Comparison of ENCODE assay signal across 8 cellular contexts in genomic region chr19:12737666-12738351, GRCh38. TPM values are rescaled to one million over a fixed set of nuclear protein-coding genes. Genes with fewer than 3 reads are reported as not detected.
DNase-seq lines count a peak whose midpoint lies in the region; ATAC-seq and TF ChIP-seq lines count a peak whose summit lies in the region.

No MANE protein-coding gene starts in this region.

- H3K4me2 ChIP-seq in MM.1S (ENCODE audit: low read depth, low read length), result peak overlapping the region; percentile 81

- POLR2A ChIA-PET in naive thymus-derived CD4-positive, alpha-beta T cell (lab: Charles Lee), result interaction anchor here (0.7 to 8.5 kb wide), 14 partner anchors 9 to 219 kb away, joined by 3 to 129 read pairs (median 4); partner anchors contain the start of genes DHPS, GADD45GIP1, JUNB and KLF1

- H3K4me1 ChIP-seq in MM.1S (ENCODE audit: low read length), result peaks cover 16% of the 10 kb centered on the region
- H3K4me1 ChIP-seq in naive thymus-derived CD4-positive, alpha-beta T cell (ENCODE audit: control insufficient read depth in 2 of 2, insufficient read depth in 2 of 2, low read length in 2 of 2), result peaks cover 21 to 24% of the 10 kb centered on the region in 2 donors

- ATAC-seq in naive thymus-derived CD4-positive, alpha-beta T cell, result no peak
- no peak for ATAC-seq in GM19328 (IDR thresholded peaks at IDR 0.05; ENCODE audit: unreplicated experiment)

- H3F3A ChIP-seq in MM.1S (ENCODE audit: insufficient read depth, low read length), result peaks cover 3% of the 10 kb centered on the region; the same call in 1 of the 2 replicates

- TF ChIP-seq CTCF in AG09309 (IDR thresholded peaks at IDR 0.05; ENCODE audit: control insufficient read depth, insufficient read depth, low read depth, low read length, missing control alignments) (no peak), MM.1S (IDR thresholded peaks at IDR 0.05; ENCODE audit: low read length) (no peak), dorsolateral prefrontal cortex (IDR thresholded peaks at IDR 0.05 in 54 of 56, conservative IDR thresholded peaks at IDR 0.05 in 2 of 56; ENCODE audit: low read depth in 1 of 56, partially characterized antibody in 56 of 56) (no peak)

- peak overlapping the region; percentile 97 for H3K4me3 ChIP-seq in AG09309 (ENCODE audit: control insufficient read depth, low read depth, low read length)
- peak overlapping the region; percentile 86 for H3K4me3 ChIP-seq in MM.1S (ENCODE audit: low read length)
- peak overlapping the region; percentile 60 to 99 (median 88) for H3K4me3 ChIP-seq in dorsolateral prefrontal cortex
- peak overlapping the region; percentile 76 for H3K4me3 ChIP-seq in naive thymus-derived CD4-positive, alpha-beta T cell (ENCODE audit: low read length)

- DNase-seq in AG09309 (ENCODE audit: low read depth) (no peak), MM.1S (no peak), dorsolateral prefrontal cortex (no peak), ureter (ENCODE audit: low spot score) (no peak)
- DNase-seq in naive thymus-derived CD4-positive, alpha-beta T cell, result peak in 1 of 9 donors; percentile 22
- no peak for DNase-seq in stimulated activated CD4-positive, alpha-beta T cell treated with anti-CD3 and anti-CD28 coated beads, Interleukin-12 subunit alpha, Interleukin-12 subunit beta, amount 100 ng/mL, for 4 hours
- no peak for DNase-seq in stimulated activated CD4-positive, alpha-beta T cell treated with anti-CD3 and anti-CD28 coated beads, Interleukin-1b, Interleukin-23, amount 100 ng/mL, for 48 hours

- peaks cover 3 to 13% (median 7%) of the 10 kb centered on the region in 5 donors for H3K36me3 Mint-ChIP-seq in naive thymus-derived CD4-positive, alpha-beta T cell

- peak overlapping the region; percentile 69; the same call in 1 of the 2 replicates for H3K27ac ChIP-seq in MM.1S (ENCODE audit: low read length)
- peak overlapping the region; percentile 85 to 100 (median 99) for H3K27ac ChIP-seq in dorsolateral prefrontal cortex
- peak overlapping the region; percentile 93 for H3K27ac ChIP-seq in naive thymus-derived CD4-positive, alpha-beta T cell (ENCODE audit: low read depth, low read length)

- peaks cover 23 to 39% (median 34%) of the 10 kb centered on the region in 7 donors for H3K4me1 Mint-ChIP-seq in naive thymus-derived CD4-positive, alpha-beta T cell

- H3K27ac Mint-ChIP-seq in naive thymus-derived CD4-positive, alpha-beta T cell, result peak overlapping the region; percentile 90 to 99 (median 97)

- H3K27me3 ChIP-seq in MM.1S (replicated peaks; ENCODE audit: insufficient read depth, low read length) (no peaks in the 10 kb centered on the region), dorsolateral prefrontal cortex (no peaks in the 10 kb centered on the region)
- no peaks in the 10 kb centered on the region for H3K27me3 ChIP-seq in naive thymus-derived CD4-positive, alpha-beta T cell (ENCODE audit: control insufficient read depth in 2 of 2, insufficient read depth in 2 of 2, low read length in 2 of 2)

- peaks cover 4% of the 10 kb centered on the region; the same call in 1 of the 2 replicates for H4K20me1 ChIP-seq in MM.1S (ENCODE audit: insufficient read depth, low read length)

- H3K9me3 ChIP-seq in MM.1S (replicated peaks; ENCODE audit: insufficient read depth, low read length), result no peaks in the 10 kb centered on the region
- H3K9me3 ChIP-seq in naive thymus-derived CD4-positive, alpha-beta T cell (ENCODE audit: control insufficient read depth in 2 of 3, low read length in 3 of 3), result no peaks in the 10 kb centered on the region

- no peaks in the 10 kb centered on the region for H3K9me2 ChIP-seq in MM.1S (replicated peaks; ENCODE audit: insufficient read depth, low read length)

- peak overlapping the region; percentile 96 to 100 (median 99) for H3K4me3 Mint-ChIP-seq in naive thymus-derived CD4-positive, alpha-beta T cell

- peak overlapping the region; percentile 76 for H3K9ac ChIP-seq in MM.1S (ENCODE audit: low read length)

- H2AFZ ChIP-seq in MM.1S (ENCODE audit: low read length), result peak overlapping the region; percentile 63

- peaks cover 3% of the 10 kb centered on the region; the same call in 1 of the 2 replicates for H3K36me3 ChIP-seq in MM.1S (replicated peaks; ENCODE audit: insufficient read depth, low read length)
- H3K36me3 ChIP-seq in naive thymus-derived CD4-positive, alpha-beta T cell (ENCODE audit: control insufficient read depth in 2 of 3, insufficient read depth in 3 of 3, low read length in 3 of 3), result peaks cover 0 to 26% (median 0%) of the 10 kb centered on the region in 3 experiments

- no peaks in the 10 kb centered on the region for H3K27me3 Mint-ChIP-seq in naive thymus-derived CD4-positive, alpha-beta T cell

- intact Hi-C loops in dorsolateral prefrontal cortex (cut with DNase I), result loop anchor here in 1 of 2 donors (1.0 kb wide), 1 partner anchor 16 kb away; no protein-coding TSS in a partner anchor
- intact Hi-C loops in naive thymus-derived CD4-positive, alpha-beta T cell (cut with micrococcal nuclease), result loop anchor here (1.0 to 2.0 kb wide), 10 partner anchors 37 to 1901 kb away; partner anchors contain the start of genes CALR (in 2 of the 2), FBXW9 (in 2 of the 2), RNASEH2A (in 2 of the 2) and DHPS (in 1 of the 2)

- CTCF ChIA-PET in naive thymus-derived CD4-positive, alpha-beta T cell (lab: Charles Lee), result interaction anchor here (1.3 kb wide), 1 partner anchor 110 kb away, joined by 4 read pairs; no protein-coding TSS in a partner anchor

- H3K79me2 ChIP-seq in MM.1S (ENCODE audit: low read length), result peaks cover 37% of the 10 kb centered on the region

- peaks cover 0 to 3% (median 0%) of the 10 kb centered on the region in 11 donors for H3K9me3 Mint-ChIP-seq in naive thymus-derived CD4-positive, alpha-beta T cell

RNA-seq across cellular contexts. Expression of gene GET3, which starts 0.5 kb away (rescaled TPM):
- total RNA-seq in dorsolateral prefrontal cortex (10 to 100 TPM; 44.1 to 94.0 (median 65.5) TPM), ureter (55.6 TPM)
- 10 to 100 TPM; 22.6 to 60.3 (median 27.0) TPM for total RNA-seq in naive thymus-derived CD4-positive, alpha-beta T cell
- 10 to 100 TPM; 47.1 to 50.4 TPM for polyA plus RNA-seq in naive thymus-derived CD4-positive, alpha-beta T cell

RNA-seq across cellular contexts. Expression of gene TRIR, which starts 3.3 kb away (rescaled TPM):
- 100 to 1,000 TPM in 68 of 120 experiments, 10 to 100 TPM in 52; 70.9 to 152 (median 104) TPM for total RNA-seq in dorsolateral prefrontal cortex
- 100 to 1,000 TPM; 175 to 225 (median 192) TPM for total RNA-seq in naive thymus-derived CD4-positive, alpha-beta T cell
- polyA plus RNA-seq in naive thymus-derived CD4-positive, alpha-beta T cell, result 100 to 1,000 TPM; 177 to 216 TPM
- total RNA-seq in ureter, result 132 TPM

RNA-seq across cellular contexts. Expression of gene BEST2, which starts 13.8 kb away (rescaled TPM):
- total RNA-seq in dorsolateral prefrontal cortex, result under 1 TPM in 9 of 120 experiments, not detected in 111; 0.24 to 0.53 (median 0.29) TPM
- total RNA-seq in naive thymus-derived CD4-positive, alpha-beta T cell, result not detected
- polyA plus RNA-seq in naive thymus-derived CD4-positive, alpha-beta T cell, result not detected
- total RNA-seq in ureter, result not detected

RNA-seq across cellular contexts. Expression of gene TNPO2, which starts 14.1 kb away (rescaled TPM):
- total RNA-seq in dorsolateral prefrontal cortex, result 100 to 1,000 TPM; 125 to 233 (median 181) TPM
- 10 to 100 TPM; 53.5 to 78.7 (median 62.5) TPM for total RNA-seq in naive thymus-derived CD4-positive, alpha-beta T cell
- 1 to 10 TPM; 2.0 to 3.8 TPM for polyA plus RNA-seq in naive thymus-derived CD4-positive, alpha-beta T cell
- 111 TPM for total RNA-seq in ureter

RNA-seq across cellular contexts. Expression of gene HOOK2, which starts 37.5 kb away (rescaled TPM):
- total RNA-seq in dorsolateral prefrontal cortex (10 to 100 TPM; 23.0 to 79.0 (median 41.2) TPM), ureter (79.0 TPM)
- total RNA-seq in naive thymus-derived CD4-positive, alpha-beta T cell, result 10 to 100 TPM; 16.6 to 37.5 (median 22.3) TPM
- polyA plus RNA-seq in naive thymus-derived CD4-positive, alpha-beta T cell, result 1 to 10 TPM; 4.0 to 5.3 TPM
